Comparison of ENCODE assay signal across 8 cellular contexts in the genomic region with DNA sequence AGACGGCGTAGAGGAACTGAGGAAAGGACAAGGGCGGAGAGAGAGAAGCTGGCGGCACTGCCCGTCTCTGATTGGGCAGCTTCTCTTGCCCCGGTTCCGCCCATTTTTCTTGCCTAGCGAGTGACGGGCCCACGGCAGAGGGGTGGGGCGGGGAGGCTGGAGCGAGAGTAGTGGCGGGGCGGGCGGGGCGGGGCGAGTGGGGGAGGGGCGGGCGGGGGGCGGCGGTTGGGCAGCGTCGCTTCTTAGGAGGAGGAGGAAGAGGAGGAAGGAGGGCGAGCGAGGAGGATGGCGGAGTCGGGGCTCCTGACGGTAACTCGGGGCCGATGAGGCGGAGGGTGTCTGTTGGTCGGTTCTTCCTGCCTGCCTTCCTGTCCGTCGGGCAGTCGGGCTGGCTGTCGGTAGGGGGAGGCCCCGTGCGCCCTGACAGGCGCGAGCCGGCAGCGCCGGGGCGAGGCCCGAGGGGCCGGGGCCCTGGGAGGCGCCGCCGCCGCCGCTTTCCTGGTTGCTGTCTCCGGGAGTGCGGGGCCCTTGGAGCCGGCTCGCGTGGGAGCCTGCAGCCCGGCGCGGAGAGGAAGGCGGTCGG. TPM values are rescaled to one million over a fixed set of nuclear protein-coding genes. Genes with fewer than 3 reads are reported as not detected.
DNase-seq lines count a peak whose midpoint lies in the region; ATAC-seq and TF ChIP-seq lines count a peak whose summit lies in the region.

A gene (plus strand): TSS at position 256 of the 583 bp plus-strand sequence. CDS start 44,755 bp downstream, outside the sequence.

- peak within 1 kb of the TSS; percentile 70 for H2BK20ac ChIP-seq in IMR-90 (ENCODE audit: low read depth, low read length)

- H3K27ac ChIP-seq in IMR-90 (ENCODE audit: insufficient read depth, low read length): peak within 1 kb of the TSS; percentile 93
- peak within 1 kb of the TSS; percentile 98 for H3K27ac ChIP-seq in duodenal mucosa (ENCODE audit: low read depth, low read length)

- in situ Hi-C loops in IMR-90 (cut with MboI; ENCODE audit: low sequenced_read_pairs): no loop called here

- H3K36me3 ChIP-seq in Caco-2 (ENCODE audit: control insufficient read depth, insufficient read depth, low read length) (no peaks in the 10 kb centered on the region), IMR-90 (ENCODE audit: control insufficient read depth, insufficient read depth, low read length) (no peaks in the 10 kb centered on the region), duodenal mucosa (ENCODE audit: control insufficient read depth in 1 of 2, insufficient read depth in 2 of 2, low read length in 2 of 2) (no peaks in the 10 kb centered on the region)

- 0% methylated on average over 13 of the region's 61 CpGs; no CpG with 5 or more reads in 1 of the 2 experiments for WGBS in IMR-90 (ENCODE audit: extremely low coverage in 2 of 2, insufficient read length in 1 of 2), 2 experiments

- H3K4ac ChIP-seq in IMR-90 (ENCODE audit: low read depth, low read length): peak within 1 kb of the TSS; percentile 97

- DNase-seq in Caco-2 (peak; percentile 99 to 100), IMR-90 (no peak), mesothelial cell of epicardium (ENCODE audit: low spot score in 2 of 2, unreplicated experiment in 2 of 2) (peak; percentile 82 to 97), T1000 (lab: John Stamatoyannopoulos, UW) (no peak)
- DNase-seq in activated CD4-positive, alpha-beta T cell treated with anti-CD3 and anti-CD28 coated beads, Interleukin-2, amount 50 U/mL, for 1 hour: peak; percentile 96
- peak; percentile 93 to 99 for DNase-seq in stimulated activated CD8-positive, alpha-beta memory T cell treated with anti-CD3 and anti-CD28 coated beads, Interleukin-4, amount 100 ng/mL, for 4 hours (ENCODE audit: low read depth in 2 of 2, low spot score in 1 of 2)

- TF ChIP-seq POLR2A in IMR-90 (IDR thresholded peaks at IDR 0.05; ENCODE audit: low read depth, low read length): peak; percentile 73

- H3K4me3 Mint-ChIP-seq in Caco-2 (ENCODE audit: unreplicated experiment): peak within 1 kb of the TSS; percentile 79
- peak within 1 kb of the TSS; percentile 99 for H3K4me3 Mint-ChIP-seq in mesothelial cell of epicardium

- H3K4me3 ChIP-seq in Caco-2 (ENCODE audit: low read depth, low read length): peak within 1 kb of the TSS; percentile 83
- peak within 1 kb of the TSS; percentile 76 for H3K4me3 ChIP-seq in IMR-90 (ENCODE audit: insufficient read depth, low read depth, low read length)
- H3K4me3 ChIP-seq in duodenal mucosa (ENCODE audit: low read depth in 1 of 2, low read length in 2 of 2): peak within 1 kb of the TSS; percentile 87 to 97

- CTCF ChIA-PET in Caco-2 (lab: Charles Lee) (interaction anchor here (0.6 to 2.2 kb wide), 13 partner anchors 10 to 614 kb away, joined by 3 to 14 read pairs (median 6); a partner anchor contains a TSS), IMR-90 (lab: Yijun Ruan, JAX) (interaction anchor here (1.0 to 1.4 kb wide), 2 partner anchors 9 to 43 kb away, joined by 3 read pairs; no protein-coding TSS in a partner anchor)

- peaks cover 8 to 32% of the 10 kb centered on the region in 2 experiments; a peak in 3 of 4 replicates for H3K79me1 ChIP-seq in IMR-90 (ENCODE audit: low read depth in 1 of 2, low read length in 2 of 2)

- dilution Hi-C loops in IMR-90 (cut with HindIII; ENCODE audit: low sequenced_read_pairs, unreplicated experiment): no loop called here

- H3K23ac ChIP-seq in IMR-90 (ENCODE audit: low read depth, low read length): peak within 1 kb of the TSS; percentile 100

- peak within 1 kb of the TSS; percentile 99; the same call in 2 of the 3 replicates for H2BK15ac ChIP-seq in IMR-90 (ENCODE audit: low read depth, low read length)

- peak within 1 kb of the TSS; percentile 99 for H3K14ac ChIP-seq in IMR-90 (replicated peaks; ENCODE audit: low read depth, low read length)

- peak within 1 kb of the TSS; percentile 85 for H3K18ac ChIP-seq in IMR-90 (ENCODE audit: low read depth, low read length)

- peak within 1 kb of the TSS; percentile 100 for H3K27ac Mint-ChIP-seq in Caco-2 (ENCODE audit: unreplicated experiment)
- peak within 1 kb of the TSS; percentile 100 for H3K27ac Mint-ChIP-seq in mesothelial cell of epicardium

- ATAC-seq in GM21367 (IDR thresholded peaks at IDR 0.05; ENCODE audit: unreplicated experiment): peak; percentile 4
- ATAC-seq in IMR-90 (ENCODE audit: low read depth): peak; percentile 22

- peak within 1 kb of the TSS; percentile 94 to 98 for H4K8ac ChIP-seq in IMR-90 (ENCODE audit: low read depth in 2 of 2, low read length in 2 of 2)

- H3K4me2 ChIP-seq in IMR-90 (ENCODE audit: low read depth, low read length): peak within 1 kb of the TSS; percentile 87

- H2AK5ac ChIP-seq in IMR-90 (ENCODE audit: low read depth, low read length): peak within 1 kb of the TSS; percentile 83

- peak within 1 kb of the TSS; percentile 94 for H2BK5ac ChIP-seq in IMR-90 (ENCODE audit: low read depth, low read length, poor library complexity, severe bottlenecking)

- H3K4me1 ChIP-seq in Caco-2 (peaks cover 12% of the 10 kb centered on the region; the same call in 1 of the 2 replicates), IMR-90 (ENCODE audit: control insufficient read depth, insufficient read depth, low read length) (peaks cover 6% of the 10 kb centered on the region; the same call in 1 of the 2 replicates), duodenal mucosa (ENCODE audit: control insufficient read depth in 1 of 2, insufficient read depth in 2 of 2, low read length in 2 of 2) (peaks cover 17 to 24% of the 10 kb centered on the region in 2 donors)

- peak within 1 kb of the TSS; percentile 92 for H2BK120ac ChIP-seq in IMR-90 (ENCODE audit: low read depth, low read length)

- TF ChIP-seq CTCF in Caco-2 (IDR thresholded peaks at IDR 0.05; ENCODE audit: insufficient read depth in 1 of 2, low read depth in 1 of 2, low read length in 1 of 2, severe bottlenecking in 1 of 2, unreplicated experiment in 1 of 2) (peak; percentile 19 to 35), IMR-90 (conservative IDR thresholded peaks at IDR 0.05; ENCODE audit: low read depth, low read length) (peak; percentile 42), mesothelial cell of epicardium (IDR thresholded peaks at IDR 0.05; ENCODE audit: unreplicated experiment) (no peak)

- H3K4me1 Mint-ChIP-seq in Caco-2 (ENCODE audit: low read depth, unreplicated experiment) (peaks cover 21% of the 10 kb centered on the region), mesothelial cell of epicardium (peaks cover 42% of the 10 kb centered on the region)

- intact Hi-C loops in Caco-2 (cut with micrococcal nuclease; ENCODE audit: unreplicated experiment): loop anchor here (1.0 to 10.0 kb wide), 4 partner anchors 48 to 615 kb away; a partner anchor contains a TSS
- intact Hi-C loops in IMR-90 (cut with micrococcal nuclease): loop anchor here (2.0 to 10.0 kb wide), 2 partner anchors 115 to 615 kb away; a partner anchor contains a TSS

- peaks cover 25% of the 10 kb centered on the region; the same call in 1 of the 2 replicates for H4K20me1 ChIP-seq in IMR-90 (ENCODE audit: insufficient read depth, low read length)

- H2AK9ac ChIP-seq in IMR-90 (replicated peaks; ENCODE audit: low read depth, low read length, poor library complexity): peak within 1 kb of the TSS; percentile 90

- H3K9me3 ChIP-seq in Caco-2: no peaks in the 10 kb centered on the region
- no peaks in the 10 kb centered on the region for H3K9me3 ChIP-seq in IMR-90 (ENCODE audit: control insufficient read depth, insufficient read depth, low read length)
- no peaks in the 10 kb centered on the region for H3K9me3 ChIP-seq in duodenal mucosa (ENCODE audit: control insufficient read depth in 1 of 2, low read length in 2 of 2)

- H3K9me1 ChIP-seq in IMR-90 (ENCODE audit: insufficient read depth, low read length): peaks cover 4% of the 10 kb centered on the region

- H3K9me3 Mint-ChIP-seq in Caco-2 (ENCODE audit: unreplicated experiment): no peaks in the 10 kb centered on the region
- H3K9me3 Mint-ChIP-seq in mesothelial cell of epicardium: no peaks in the 10 kb centered on the region

- no peaks in the 10 kb centered on the region for H3K27me3 ChIP-seq in Caco-2 (replicated peaks; ENCODE audit: control insufficient read depth, insufficient read depth, low read length)
- no peaks in the 10 kb centered on the region for H3K27me3 ChIP-seq in IMR-90 (ENCODE audit: control insufficient read depth, insufficient read depth, low read length)
- no peaks in the 10 kb centered on the region for H3K27me3 ChIP-seq in duodenal mucosa (ENCODE audit: control insufficient read depth in 1 of 2, insufficient read depth in 2 of 2, low read length in 2 of 2)

- H3K27me3 Mint-ChIP-seq in Caco-2 (ENCODE audit: insufficient read depth, unreplicated experiment): no peaks in the 10 kb centered on the region
- H3K27me3 Mint-ChIP-seq in mesothelial cell of epicardium (ENCODE audit: low read depth): no peaks in the 10 kb centered on the region

- H4K5ac ChIP-seq in IMR-90 (ENCODE audit: low read depth, low read length): peak within 1 kb of the TSS; percentile 83

- H3K9ac ChIP-seq in IMR-90 (ENCODE audit: low read depth, low read length) (peak within 1 kb of the TSS; percentile 89), duodenal mucosa (ENCODE audit: low read depth in 1 of 2, low read length in 2 of 2) (peak within 1 kb of the TSS; percentile 95 to 99)

- H3K36me3 Mint-ChIP-seq in Caco-2 (ENCODE audit: insufficient read depth, unreplicated experiment) (peaks cover 13% of the 10 kb centered on the region), mesothelial cell of epicardium (no peaks in the 10 kb centered on the region)

- peak within 1 kb of the TSS; percentile 97 for H4K91ac ChIP-seq in IMR-90 (ENCODE audit: insufficient read depth, low read depth, low read length)

- POLR2A ChIA-PET in Caco-2 (lab: Charles Lee) (interaction anchor here (0.5 to 1.8 kb wide), 9 partner anchors 30 to 614 kb away, joined by 3 to 17 read pairs (median 7); a partner anchor contains a TSS), IMR-90 (lab: Charles Lee; ENCODE audit: unreplicated experiment) (interaction anchor here (0.6 to 1.7 kb wide), 6 partner anchors 10 to 491 kb away, joined by 3 to 9 read pairs (median 4); no protein-coding TSS in a partner anchor)

- peak within 1 kb of the TSS; percentile 99 for H3K56ac ChIP-seq in IMR-90 (ENCODE audit: extremely low read depth, insufficient read depth, low read length)

- H2AFZ ChIP-seq in IMR-90 (replicated peaks; ENCODE audit: low read length, poor library complexity): peak within 1 kb of the TSS; percentile 96

- BruUV-seq in Caco-2 (replicated peaks; lab: Mats Ljungman, UMichigan) (no TSS peak), IMR-90 (replicated peaks; lab: Mats Ljungman, UMichigan) (no TSS peak)

- TF ChIP-seq RAD21 in IMR-90 (IDR thresholded peaks at IDR 0.05; ENCODE audit: low read length): peak; percentile 27; the same call in 1 of the 2 replicates

TF ChIP-seq in IMR-90, 13 proteins besides CTCF, POLR2A, EP300 and RAD21 (continues in another document):
- TF ChIP-seq MAZ (IDR thresholded peaks at IDR 0.05; ENCODE audit: borderline replicate concordance, low read depth, low read length): peak; percentile 65; the same call in 1 of the 2 replicates
- peak; percentile 81; the same call in 1 of the 2 replicates for TF ChIP-seq MXI1 (IDR thresholded peaks at IDR 0.05; ENCODE audit: borderline replicate concordance, low read depth, low read length)

RNA-seq across cellular contexts. Expression of the gene that starts here (rescaled TPM):
- 36.1 and 38.5 TPM in 2 replicates for total RNA-seq in Caco-2 (2022)
- total RNA-seq in IMR-90 (2012; rRNA removed): 47.5 TPM in 2 replicates
- 10.8 and 13.4 TPM in 2 replicates for polyA plus RNA-seq in IMR-90 (2012; rRNA removed)
- 2.1 and 3.7 TPM in 2 replicates for polyA plus RNA-seq in IMR-90 (2012; cell fraction: cytosol; rRNA removed)
- polyA plus RNA-seq in IMR-90 (2012; cell fraction: nucleus; rRNA removed; ENCODE audit: low replicate concordance): 0.90 and 10.5 TPM in 2 replicates
- 40.4 to 43.2 TPM (median 41.0 TPM) in 3 replicates for total RNA-seq in mesothelial cell of epicardium

Comparison
In these comparisons a context has a peak if more than half of its experiments do, and no peak if none do; other contexts are left out.
1. DNase-seq: peak in Caco-2 (2 of 2), activated CD4-positive, alpha-beta T cell treated with anti-CD3 and anti-CD28 coated beads, Interleukin-2, amount 50 U/mL, for 1 hour (single experiment), mesothelial cell of epicardium (2 of 2) and stimulated activated CD8-positive, alpha-beta memory T cell treated with anti-CD3 and anti-CD28 coated beads, Interleukin-4, amount 100 ng/mL, for 4 hours (2 of 2); none in IMR-90 (single experiment) and T1000 (single experiment).
2. Peak in every context shown above with its lines, with median percentiles within 50 percentile points of each other: H3K4me3 ChIP-seq.